In the genomic region with DNA sequence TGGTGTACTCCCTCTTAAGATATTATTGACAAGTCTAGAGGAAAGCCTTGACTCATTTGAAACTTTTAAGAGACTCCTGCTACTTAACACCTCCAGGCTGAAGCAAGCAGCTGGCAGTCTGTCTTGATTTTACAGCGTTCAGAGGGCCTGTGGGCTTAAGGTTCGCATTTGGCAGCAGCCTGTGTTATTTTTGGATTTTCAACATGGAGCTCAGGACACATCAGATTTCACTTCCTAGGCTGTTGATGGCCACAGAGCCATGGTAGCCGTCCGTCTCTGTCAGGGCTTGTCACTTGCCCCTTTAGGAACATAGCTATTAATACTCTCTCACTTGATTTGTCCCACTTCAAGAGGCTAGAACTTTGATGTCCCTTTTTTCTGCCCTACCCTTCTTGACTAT, we compare ENCODE assay signal across 1 cellular context.
TF ChIP-seq lines count a peak whose summit lies in the region.

No MANE protein-coding gene starts in this region.

TF ChIP-seq in H1, 55 proteins besides CTCF, POLR2A, EP300 and RAD21:
- TF ChIP-seq KDM1A (IDR thresholded peaks at IDR 0.05; ENCODE audit: borderline replicate concordance, low read length) = no peak
- TF ChIP-seq KDM4A (IDR thresholded peaks at IDR 0.05; ENCODE audit: low read depth, low read length, severe bottlenecking) = no peak
